In the genomic region with DNA sequence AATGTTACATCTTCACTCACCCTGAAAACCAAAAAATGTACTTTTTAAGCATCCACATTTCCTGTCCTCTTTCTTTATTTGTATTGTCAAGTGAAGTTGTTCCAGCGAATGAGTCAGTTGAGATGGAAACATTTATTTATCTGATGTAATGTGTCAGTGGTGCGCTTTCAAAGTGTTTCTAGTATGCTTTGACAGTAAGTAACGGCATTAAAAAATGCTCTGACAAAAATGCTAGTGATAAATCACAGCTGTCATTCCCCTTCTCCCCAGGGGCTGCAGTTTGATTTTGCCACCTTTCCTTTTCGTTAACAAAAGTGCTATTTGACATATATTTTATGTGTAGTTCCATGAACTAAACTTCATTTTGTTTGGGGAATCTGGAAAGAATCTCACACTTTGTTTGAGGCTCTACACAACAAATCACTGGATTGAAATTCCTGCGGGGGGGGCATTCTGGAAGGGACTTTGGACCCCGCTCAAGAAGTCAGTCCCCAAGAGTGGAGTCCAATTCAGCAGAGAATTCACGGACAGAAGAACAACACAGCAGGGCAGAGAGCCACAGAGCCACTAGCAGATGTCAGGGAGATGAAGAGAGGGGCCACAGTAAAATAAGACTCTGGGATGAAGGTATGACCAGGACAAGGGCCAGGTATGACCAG, we compare ENCODE assay signal across 1 cellular context.
TF ChIP-seq lines count a peak whose summit lies in the region.

No MANE protein-coding gene starts in this region.

TF ChIP-seq in A549, 52 proteins besides CTCF, POLR2A, EP300 and RAD21 (continued from another document):
- TF ChIP-seq FOSL2 (IDR thresholded peaks at IDR 0.05) (no peak), FOSL2 (CRISPR knock-in tag; IDR thresholded peaks at IDR 0.05) (no peak), SREBF2 (IDR thresholded peaks at IDR 0.05) (no peak), TFCP2L1 (CRISPR knock-in tag; IDR thresholded peaks at IDR 0.05) (no peak), NFE2L2 (conservative IDR thresholded peaks at IDR 0.05; ENCODE audit: low read length) (no peak)
- TF ChIP-seq, protein P1, sequence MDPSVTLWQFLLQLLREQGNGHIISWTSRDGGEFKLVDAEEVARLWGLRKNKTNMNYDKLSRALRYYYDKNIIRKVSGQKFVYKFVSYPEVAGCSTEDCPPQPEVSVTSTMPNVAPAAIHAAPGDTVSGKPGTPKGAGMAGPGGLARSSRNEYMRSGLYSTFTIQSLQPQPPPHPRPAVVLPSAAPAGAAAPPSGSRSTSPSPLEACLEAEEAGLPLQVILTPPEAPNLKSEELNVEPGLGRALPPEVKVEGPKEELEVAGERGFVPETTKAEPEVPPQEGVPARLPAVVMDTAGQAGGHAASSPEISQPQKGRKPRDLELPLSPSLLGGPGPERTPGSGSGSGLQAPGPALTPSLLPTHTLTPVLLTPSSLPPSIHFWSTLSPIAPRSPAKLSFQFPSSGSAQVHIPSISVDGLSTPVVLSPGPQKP (IDR thresholded peaks at IDR 0.05; ENCODE audit: low read depth, low read length): no peak
- TF ChIP-seq, protein P2, sequence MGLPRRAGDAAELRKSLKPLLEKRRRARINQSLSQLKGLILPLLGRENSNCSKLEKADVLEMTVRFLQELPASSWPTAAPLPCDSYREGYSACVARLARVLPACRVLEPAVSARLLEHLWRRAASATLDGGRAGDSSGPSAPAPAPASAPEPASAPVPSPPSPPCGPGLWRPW (IDR thresholded peaks at IDR 0.05): no peak
